8 cellular contexts compared by ENCODE assay signal in the genomic region with DNA sequence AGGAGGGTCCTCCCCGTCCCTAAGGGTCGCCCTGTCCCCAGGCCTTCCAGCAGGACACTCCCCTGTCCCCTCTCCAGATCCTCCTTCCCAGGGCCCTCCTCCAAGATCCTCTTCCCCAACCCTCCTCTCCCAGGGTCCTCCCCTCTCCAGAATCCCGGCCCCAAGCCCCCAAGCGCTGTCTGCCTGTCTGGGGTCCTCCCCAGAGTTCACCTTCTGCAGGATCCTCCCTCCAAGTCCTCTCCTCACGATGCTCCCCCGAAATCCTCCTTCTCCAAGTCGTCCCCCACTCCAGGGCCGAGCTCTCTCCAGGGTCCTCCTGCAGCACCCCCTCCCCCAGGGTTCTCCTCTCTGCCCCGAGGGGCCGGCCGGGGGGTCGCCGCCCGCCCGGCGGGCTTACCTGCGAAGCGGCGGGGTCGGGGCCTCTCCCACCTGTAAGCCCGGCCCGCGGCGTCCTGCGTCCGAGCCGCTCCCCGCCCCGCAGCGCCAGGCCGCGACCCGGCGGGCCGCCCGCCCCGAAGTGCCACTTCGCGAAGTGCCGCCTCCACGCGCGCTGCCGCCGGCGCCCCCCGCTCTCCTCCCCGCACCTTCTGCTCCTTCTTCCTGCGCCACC. TPM values are rescaled to one million over a fixed set of nuclear protein-coding genes. Genes with fewer than 3 reads are reported as not detected.
DNase-seq lines count a peak whose midpoint lies in the region; ATAC-seq lines count a peak whose summit lies in the region.

No MANE protein-coding gene starts in this region.

- H2AFZ ChIP-seq in Karpas-422 (ENCODE audit: low read length): no peak overlapping the region

- peaks cover 5% of the 10 kb centered on the region for H3K4me1 ChIP-seq in Karpas-422 (ENCODE audit: low read length)
- peaks cover 14 to 55% of the 10 kb centered on the region in 2 donors for H3K4me1 ChIP-seq in muscle layer of duodenum (ENCODE audit: control insufficient read depth in 1 of 2, insufficient read depth in 2 of 2, low read length in 2 of 2)

- DNase-seq in Karpas-422 (no peak), dermis blood vessel endothelial cell (peak; percentile 28), DMS79 treated with DMSO at 0.1 percent for 48 hours (lab: John Stamatoyannopoulos, UW) (no peak), mucosa of gallbladder (ENCODE audit: low spot score) (no peak)

- H3K4me3 ChIP-seq in Karpas-422 (ENCODE audit: low read length): peak overlapping the region; percentile 60
- peak overlapping the region; percentile 66 to 70 for H3K4me3 ChIP-seq in muscle layer of duodenum (ENCODE audit: low read depth in 1 of 2, low read length in 2 of 2)

- H4K20me1 ChIP-seq in Karpas-422 (ENCODE audit: insufficient read depth, low read depth, low read length): no peaks in the 10 kb centered on the region

- H3K4me2 ChIP-seq in Karpas-422 (ENCODE audit: low read depth, low read length, poor library complexity, severe bottlenecking): peak overlapping the region; percentile 61

- no peaks in the 10 kb centered on the region for H3K79me2 ChIP-seq in Karpas-422 (ENCODE audit: low read length)

- H3K9ac ChIP-seq in Karpas-422 (ENCODE audit: low read length): peak overlapping the region; percentile 56

- H3K9me3 ChIP-seq in Karpas-422 (ENCODE audit: low read length) (no peaks in the 10 kb centered on the region), muscle layer of duodenum (ENCODE audit: control insufficient read depth in 1 of 2, low read length in 2 of 2) (no peaks in the 10 kb centered on the region)

- no peaks in the 10 kb centered on the region for H3K9me2 ChIP-seq in Karpas-422 (replicated peaks; ENCODE audit: insufficient read depth, low read length)

- H3K27ac ChIP-seq in Karpas-422 (ENCODE audit: low read length) (no peak overlapping the region), muscle layer of duodenum (ENCODE audit: low read length) (no peak overlapping the region)

- H3K27me3 ChIP-seq in Karpas-422 (ENCODE audit: low read length) (no peaks in the 10 kb centered on the region), muscle layer of duodenum (ENCODE audit: low read depth, low read length) (no peaks in the 10 kb centered on the region)

- ATAC-seq in GM21360 (IDR thresholded peaks at IDR 0.05; ENCODE audit: unreplicated experiment) (peak; percentile 8), HG02870 (IDR thresholded peaks at IDR 0.05; ENCODE audit: unreplicated experiment) (no peak), GM21717 (IDR thresholded peaks at IDR 0.05; ENCODE audit: unreplicated experiment) (no peak)

- H3K36me3 ChIP-seq in Karpas-422 (ENCODE audit: insufficient read depth, low read length) (no peaks in the 10 kb centered on the region), muscle layer of duodenum (ENCODE audit: control insufficient read depth in 1 of 2, insufficient read depth in 2 of 2, low read length in 2 of 2) (peaks cover 0 to 8% of the 10 kb centered on the region in 2 donors)

RNA-seq across cellular contexts. Expression of a gene that starts 0.7 kb away (rescaled TPM):
- not detected in 2 replicates for total RNA-seq in Karpas-422 (2014; rRNA removed; shearing (Covaris generic); ENCODE audit: low replicate concordance)
- total RNA-seq in dermis blood vessel endothelial cell: 27.7 and 53.9 TPM in 2 replicates
- 101 TPM for total RNA-seq in mucosa of gallbladder

RNA-seq across cellular contexts. Expression of a gene that starts 42.6 kb away (rescaled TPM):
- 16.1 and 23.1 TPM in 2 replicates for total RNA-seq in Karpas-422 (2014; rRNA removed; shearing (Covaris generic); ENCODE audit: low replicate concordance)
- 19.2 and 28.6 TPM in 2 replicates for total RNA-seq in dermis blood vessel endothelial cell
- total RNA-seq in mucosa of gallbladder: 31.5 TPM

Comparison
In these comparisons a context has a peak if more than half of its experiments do, and no peak if none do; other contexts are left out.
1. RNA of a gene that starts 0.7 kb away (total RNA-seq): 101 TPM in mucosa of gallbladder (single experiment) and 27.7 to 53.9 TPM in dermis blood vessel endothelial cell; not detected in Karpas-422; every median in the first group is over 10 times any median in the second.